In genomic region chr1:1577367-1578011, GRCh38 we compare ENCODE assay signal across 1 cellular context.
TF ChIP-seq lines count a peak whose summit lies in the region.

No MANE protein-coding gene starts in this region.

TF ChIP-seq in HepG2, 621 proteins besides CTCF, POLR2A, EP300 and RAD21 (continued from another document and continues in another):
- TF ChIP-seq ZBTB40 (IDR thresholded peaks at IDR 0.05): no peak
- TF ChIP-seq ZBTB40 (CRISPR knock-in tag; IDR thresholded peaks at IDR 0.05): no peak
- no peak for TF ChIP-seq PHF21A (CRISPR knock-in tag; IDR thresholded peaks at IDR 0.05)
- TF ChIP-seq ZNF292 (CRISPR knock-in tag; IDR thresholded peaks at IDR 0.05; ENCODE audit: borderline replicate concordance, low read depth): peak; percentile 34; the same call in 1 of the 2 replicates
- no peak for TF ChIP-seq MAZ (IDR thresholded peaks at IDR 0.05; ENCODE audit: borderline replicate concordance, low read depth, low read length)
- no peak for TF ChIP-seq MAZ (CRISPR knock-in tag; IDR thresholded peaks at IDR 0.05; ENCODE audit: low read depth)
- TF ChIP-seq GABPB1 (CRISPR knock-in tag; IDR thresholded peaks at IDR 0.05): peak; percentile 11; the same call in 1 of the 2 replicates
- no peak for TF ChIP-seq XRCC5 (optimal IDR thresholded peaks at IDR 0.05; ENCODE audit: low read length)
- TF ChIP-seq HIC2 (CRISPR knock-in tag; IDR thresholded peaks at IDR 0.05; ENCODE audit: low read depth): 0 out of 2 replicates have a peak, but pooled peaks have one; percentile 18
- TF ChIP-seq ZNF564 (CRISPR knock-in tag; IDR thresholded peaks at IDR 0.05): no peak
- no peak for TF ChIP-seq ZMYM3 (CRISPR knock-in tag; IDR thresholded peaks at IDR 0.05)
- no peak for TF ChIP-seq NAIF1 (CRISPR knock-in tag; IDR thresholded peaks at IDR 0.05; ENCODE audit: borderline replicate concordance)
- no peak for TF ChIP-seq ZNF224 (CRISPR knock-in tag; IDR thresholded peaks at IDR 0.05)
- TF ChIP-seq SAP130 (CRISPR knock-in tag; IDR thresholded peaks at IDR 0.05; ENCODE audit: low read depth): peak; percentile 24; the same call in 1 of the 2 replicates
- no peak for TF ChIP-seq ZNF691 (CRISPR knock-in tag; IDR thresholded peaks at IDR 0.05; ENCODE audit: borderline replicate concordance, low read depth)
- TF ChIP-seq ZNF776 (CRISPR knock-in tag; IDR thresholded peaks at IDR 0.05): no peak
- TF ChIP-seq ZFP41 (CRISPR knock-in tag; IDR thresholded peaks at IDR 0.05; ENCODE audit: borderline replicate concordance): 0 out of 2 replicates have a peak, but pooled peaks have one; percentile 41
- TF ChIP-seq PCBP2 (optimal IDR thresholded peaks at IDR 0.05; ENCODE audit: low read depth, low read length, poor library complexity, severe bottlenecking): no peak
- no peak for TF ChIP-seq ZNF503 (CRISPR knock-in tag; IDR thresholded peaks at IDR 0.05)
- no peak for TF ChIP-seq SKI (IDR thresholded peaks at IDR 0.05; ENCODE audit: partially characterized antibody)
- no peak for TF ChIP-seq NFYB (CRISPR knock-in tag; IDR thresholded peaks at IDR 0.05)
- no peak for TF ChIP-seq TSC22D2 (CRISPR knock-in tag; IDR thresholded peaks at IDR 0.05; ENCODE audit: borderline replicate concordance)
- TF ChIP-seq RFXAP (CRISPR knock-in tag; IDR thresholded peaks at IDR 0.05; ENCODE audit: borderline replicate concordance): no peak
- TF ChIP-seq HNRNPUL1 (IDR thresholded peaks at IDR 0.05; ENCODE audit: low read depth, low read length): no peak
- TF ChIP-seq MTA3 (CRISPR knock-in tag; IDR thresholded peaks at IDR 0.05): no peak
- peak; percentile 14; the same call in 1 of the 2 replicates for TF ChIP-seq MAX (IDR thresholded peaks at IDR 0.05)
- no peak for TF ChIP-seq MLX (CRISPR knock-in tag; IDR thresholded peaks at IDR 0.05)
- TF ChIP-seq TAF15 (IDR thresholded peaks at IDR 0.05; ENCODE audit: low read depth, low read length, poor library complexity, severe bottlenecking): no peak
- no peak for TF ChIP-seq CERS6 (CRISPR knock-in tag; IDR thresholded peaks at IDR 0.05)
- no peak for TF ChIP-seq ATF2 (CRISPR knock-in tag; IDR thresholded peaks at IDR 0.05)
- peak; percentile 30; the same call in 1 of the 2 replicates for TF ChIP-seq MTA1 (CRISPR knock-in tag; IDR thresholded peaks at IDR 0.05; ENCODE audit: borderline replicate concordance)
- TF ChIP-seq ZNF646 (CRISPR knock-in tag; IDR thresholded peaks at IDR 0.05): no peak
- TF ChIP-seq HNF4A (CRISPR knock-in tag; IDR thresholded peaks at IDR 0.05): peak; percentile 81
- no peak for TF ChIP-seq HDAC1 (CRISPR knock-in tag; IDR thresholded peaks at IDR 0.05)
- no peak for TF ChIP-seq RFX3 (CRISPR knock-in tag; IDR thresholded peaks at IDR 0.05)
- no peak for TF ChIP-seq ETV5 (CRISPR knock-in tag; IDR thresholded peaks at IDR 0.05; ENCODE audit: borderline replicate concordance)
